ENCODE assay signal across 19 cellular contexts in genomic region chr14:60323199-60323891, GRCh38.
DNase-seq lines count a peak whose midpoint lies in the region; ATAC-seq and TF ChIP-seq lines count a peak whose summit lies in the region.
"Had no signal": no experiment of that assay in that cellular context is flagged by ENCODE, and none has a peak within 500 bp of the region (broad histone marks: within the 10 kb centered on the region; RNA-seq: fewer than 3 reads in every experiment).

No MANE protein-coding gene starts in this region.

- DNase-seq in NCI-H2081 (lab: John Stamatoyannopoulos, UW) (peak; percentile 13 to 20), NCI-H2081 treated with DMSO at 0.1 percent for 48 hours (lab: John Stamatoyannopoulos, UW) (no peak), SK-N-DZ (ENCODE audit: low spot score) (peak; percentile 61), neural progenitor cell (ENCODE audit: low spot score) (no peak), NCI-H2227 treated with DMSO at 0.1 percent for 48 hours (lab: John Stamatoyannopoulos, UW) (no peak), CD1c-positive myeloid dendritic cell (ENCODE audit: extremely low spot score) (no peak)
- DNase-seq: Calu3; CD4-positive, alpha-beta T cell; KG1; MM.1S; NCI-H1092 treated with DMSO at 0.1 percent for 48 hours; NCI-H1694; NCI-H526 treated with DMSO at 0.1 percent for 48 hours; T-helper 1 cell had no signal

- H3F3A ChIP-seq in neural progenitor cell (ENCODE audit: low read depth), result peaks cover under 1% of the 10 kb centered on the region

- H3K27me3 Mint-ChIP-seq in neural progenitor cell (ENCODE audit: insufficient read depth, low read depth), result peaks cover 7% of the 10 kb centered on the region

- no peak overlapping the region for H3K4me2 ChIP-seq in neural progenitor cell

- peaks cover 16% of the 10 kb centered on the region for H3K4me1 Mint-ChIP-seq in neural progenitor cell

- no peaks in the 10 kb centered on the region for H3K79me2 ChIP-seq in neural progenitor cell (ENCODE audit: low read depth)

- H2AFZ ChIP-seq in neural progenitor cell (replicated peaks), result no peak overlapping the region

- TF ChIP-seq CTCF in neural progenitor cell (IDR thresholded peaks at IDR 0.05), result no peak

- peaks cover 12% of the 10 kb centered on the region for H3K4me1 ChIP-seq in neural progenitor cell

- H3K27ac ChIP-seq in neural progenitor cell, result no peak overlapping the region
- H3K27ac ChIP-seq: 22Rv1, SK-N-MC had no signal

- no peaks in the 10 kb centered on the region for H3K9me3 ChIP-seq in neural progenitor cell (ENCODE audit: low read depth)

- no peaks in the 10 kb centered on the region for H3K9me3 Mint-ChIP-seq in neural progenitor cell
- H3K9me3 Mint-ChIP-seq: CD4-positive, alpha-beta T cell had no signal

- no peak overlapping the region for H3K4me3 Mint-ChIP-seq in neural progenitor cell
- H3K4me3 Mint-ChIP-seq: B cell; CD4-positive, alpha-beta T cell had no signal

- H3K36me3 Mint-ChIP-seq in neural progenitor cell, result no peaks in the 10 kb centered on the region

- no peak overlapping the region for H3K9ac ChIP-seq in neural progenitor cell

- no peaks in the 10 kb centered on the region for H4K20me1 ChIP-seq in neural progenitor cell (ENCODE audit: low read depth)

- H3K36me3 ChIP-seq in neural progenitor cell, result no peaks in the 10 kb centered on the region

- H3K4me3 ChIP-seq in neural progenitor cell, result no peak overlapping the region
- H3K4me3 ChIP-seq: SK-N-MC had no signal

- peaks cover 27% of the 10 kb centered on the region for H3K27me3 ChIP-seq in neural progenitor cell

- no peak for ATAC-seq in GM21825 (IDR thresholded peaks at IDR 0.05; ENCODE audit: unreplicated experiment)
- no peak for ATAC-seq in GM18873 (IDR thresholded peaks at IDR 0.05; ENCODE audit: low FRiP score, unreplicated experiment)

- peak overlapping the region; percentile 47 for H3K27ac Mint-ChIP-seq in neural progenitor cell
- H3K27ac Mint-ChIP-seq: B cell; CD4-positive, alpha-beta T cell had no signal

Comparison
In these comparisons a context has a peak if more than half of its experiments do, and no peak if none do; other contexts are left out.
1. DNase-seq: peak in NCI-H2081 (2 of 2) and SK-N-DZ (single experiment); none in NCI-H2081 treated with DMSO at 0.1 percent for 48 hours (single experiment), neural progenitor cell (single experiment), NCI-H2227 treated with DMSO at 0.1 percent for 48 hours (single experiment) and CD1c-positive myeloid dendritic cell (single experiment).